ENCODE assay signal across 8 cellular contexts in the genomic region with DNA sequence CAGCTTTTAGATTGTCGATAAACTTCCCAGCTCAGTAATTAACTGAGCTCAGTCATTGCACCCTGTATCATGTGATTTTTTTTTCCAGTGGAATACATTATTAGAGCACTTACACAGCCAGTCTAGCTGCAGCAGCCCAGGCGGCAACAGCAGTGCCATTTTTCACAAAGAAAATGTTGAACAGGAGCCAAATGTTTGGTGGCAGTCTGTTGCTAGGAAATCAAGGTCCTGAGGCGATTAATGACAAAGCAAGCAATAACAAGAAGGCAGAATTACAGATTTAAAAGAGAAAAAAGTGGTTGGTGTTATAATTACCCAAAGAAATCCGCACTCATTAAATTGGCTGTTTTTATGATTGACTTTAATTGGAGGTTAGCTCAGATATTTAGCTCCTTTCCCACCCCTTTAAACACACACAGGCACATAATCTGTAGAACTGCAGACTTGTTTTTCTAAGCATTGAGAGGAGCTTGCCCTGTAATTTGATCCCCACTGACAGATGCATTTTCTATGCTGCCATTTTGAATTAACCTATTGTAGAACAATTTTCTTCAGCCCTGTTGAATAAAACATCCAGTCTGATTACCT.
DNase-seq lines count a peak whose midpoint lies in the region; ATAC-seq and TF ChIP-seq lines count a peak whose summit lies in the region.

No MANE protein-coding gene starts in this region.

- H3K4me3 ChIP-seq in astrocyte of the spinal cord (ENCODE audit: low read depth, low read length): no peak overlapping the region

- peak; percentile 92 for DNase-seq in DMS 273 (lab: John Stamatoyannopoulos, UW; ENCODE audit: unreplicated experiment)
- DNase-seq in NCI-H2029 treated with DMSO at 0.1 percent for 48 hours (lab: John Stamatoyannopoulos, UW): peak; percentile 85
- DNase-seq in astrocyte of the spinal cord (ENCODE audit: low read depth, low spot score): peak; percentile 40
- peak; percentile 75 for DNase-seq in midbrain (lab: John Stamatoyannopoulos, UW)
- no peak for DNase-seq in GOT3 (lab: John Stamatoyannopoulos, UW)
- DNase-seq in 8988T: no peak

- ATAC-seq in GM18519 (IDR thresholded peaks at IDR 0.05; ENCODE audit: low FRiP score, unreplicated experiment): no peak
- ATAC-seq in GM21529 (IDR thresholded peaks at IDR 0.05; ENCODE audit: unreplicated experiment): no peak

- in situ Hi-C loops in astrocyte of the spinal cord (cut with HindIII; ENCODE audit: low sequenced_read_pairs): no loop called here

- no peak for TF ChIP-seq CTCF in astrocyte of the spinal cord (IDR thresholded peaks at IDR 0.05; ENCODE audit: low read depth, low read length)

Comparison
In these comparisons a context has a peak if more than half of its experiments do, and no peak if none do; other contexts are left out.
1. DNase-seq: peak in DMS 273 (single experiment), NCI-H2029 treated with DMSO at 0.1 percent for 48 hours (single experiment), astrocyte of the spinal cord (single experiment) and midbrain (single experiment); none in GOT3 (single experiment) and 8988T (single experiment).